Comparison of ENCODE assay signal across 18 cellular contexts in the genomic region with DNA sequence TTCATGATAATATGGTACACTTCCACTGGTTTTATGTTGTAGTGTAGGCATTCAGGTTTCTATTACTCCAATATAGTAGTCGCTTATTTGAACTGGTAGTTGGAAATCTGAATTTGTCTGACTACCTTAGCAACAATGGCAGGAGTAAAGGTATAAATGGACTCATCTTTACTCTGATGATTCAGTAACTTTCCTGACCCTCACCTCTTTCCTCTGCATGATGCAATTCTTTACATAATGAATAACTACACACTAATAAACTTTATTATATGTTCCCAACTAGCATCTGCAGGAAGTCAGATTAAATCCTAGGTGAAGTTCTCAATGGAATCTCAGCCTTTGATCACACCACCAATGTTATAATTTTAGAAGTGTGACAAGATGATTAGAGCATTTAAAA.
DNase-seq lines count a peak whose midpoint lies in the region; TF ChIP-seq lines count a peak whose summit lies in the region.
"Had no signal": no experiment of that assay in that cellular context is flagged by ENCODE, and none has a peak within 500 bp of the region (broad histone marks: within the 10 kb centered on the region; RNA-seq: fewer than 3 reads in every experiment).

No MANE protein-coding gene starts in this region.

- no peaks in the 10 kb centered on the region for H3K36me3 ChIP-seq in PC-9 (ENCODE audit: low read depth)
- no peaks in the 10 kb centered on the region for H3K36me3 ChIP-seq in esophagus squamous epithelium
- H3K36me3 ChIP-seq: BLaER1 treated with 17β-estradiol and CSF1 and Interleukin-3, amounts not matched to agents 10 nM and 100 nM; HAP-1 had no signal

- TF ChIP-seq CTCF in PC-9 (conservative IDR thresholded peaks at IDR 0.05), result no peak
- TF ChIP-seq CTCF in epithelial cell of esophagus (IDR thresholded peaks at IDR 0.05; ENCODE audit: insufficient read depth, low read depth, low read length, missing control alignments), result no peak
- no peak for TF ChIP-seq CTCF in esophagus squamous epithelium (IDR thresholded peaks at IDR 0.05)

- H3K27ac ChIP-seq in PC-9 (peak overlapping the region; percentile 23; the same call in 1 of the 2 replicates), esophagus squamous epithelium (no peak overlapping the region)
- H3K27ac ChIP-seq: BLaER1 treated with 17β-estradiol and CSF1 and Interleukin-3, amounts not matched to agents 10 nM and 100 nM; GM23248 had no signal

- H3K4me1 ChIP-seq in PC-9 (replicated peaks; ENCODE audit: insufficient read depth) (peaks cover 18% of the 10 kb centered on the region), esophagus squamous epithelium (peaks cover 0 to 10% (median 0%) of the 10 kb centered on the region in 3 donors)

- intact Hi-C loops in PC-9 (cut with micrococcal nuclease; ENCODE audit: unreplicated experiment) (no loop called here), esophagus squamous epithelium (cut with DNase I) (no loop called here)

- H3F3A ChIP-seq in PC-9 (ENCODE audit: insufficient read depth, low read depth), result no peaks in the 10 kb centered on the region

- no peak overlapping the region for H2AFZ ChIP-seq in PC-9
- H2AFZ ChIP-seq: GM23248 had no signal

- CTCF ChIA-PET in PC-9 (lab: Charles Lee), result no interaction called here

- H3K4me2 ChIP-seq in PC-9, result no peak overlapping the region
- H3K4me2 ChIP-seq: BLaER1 treated with 17β-estradiol and CSF1 and Interleukin-3, amounts not matched to agents 10 nM and 100 nM had no signal

- no peaks in the 10 kb centered on the region for H3K9me2 ChIP-seq in PC-9 (ENCODE audit: insufficient read depth)

- no peaks in the 10 kb centered on the region for H3K79me2 ChIP-seq in PC-9 (ENCODE audit: low read depth)

- H3K27me3 ChIP-seq in PC-9 (ENCODE audit: insufficient read depth, low read depth) (no peaks in the 10 kb centered on the region), esophagus squamous epithelium (no peaks in the 10 kb centered on the region)
- H3K27me3 ChIP-seq: BLaER1 treated with 17β-estradiol and CSF1 and Interleukin-3, amounts not matched to agents 10 nM and 100 nM had no signal

- no peaks in the 10 kb centered on the region for H4K20me1 ChIP-seq in PC-9 (ENCODE audit: insufficient read depth)
- H4K20me1 ChIP-seq: BLaER1 treated with 17β-estradiol and CSF1 and Interleukin-3, amounts not matched to agents 10 nM and 100 nM had no signal

- WGBS in esophagus squamous epithelium, 2 donors, result 100% methylated on average over 1 of the region's 1 CpG

- H3K4me3 ChIP-seq in PC-9 (no peak overlapping the region), epithelial cell of esophagus (ENCODE audit: low read length) (no peak overlapping the region), esophagus squamous epithelium (no peak overlapping the region)
- H3K4me3 ChIP-seq: BLaER1 treated with 17β-estradiol and CSF1 and Interleukin-3, amounts not matched to agents 10 nM and 100 nM; GM12878; GM23248; HAP-1 had no signal

- POLR2A ChIA-PET in PC-9 (lab: Charles Lee; ENCODE audit: unreplicated experiment), result no interaction called here

- H3K9me3 ChIP-seq in PC-9 (ENCODE audit: insufficient read depth, low read depth) (peaks cover 8% of the 10 kb centered on the region; the same call in 1 of the 2 replicates), esophagus squamous epithelium (no peaks in the 10 kb centered on the region)
- H3K9me3 ChIP-seq: HAP-1 had no signal

- BruUV-seq in PC-9 (replicated peaks; lab: Mats Ljungman, UMichigan), result no TSS peak

- no peak for TF ChIP-seq POLR2A in esophagus squamous epithelium (IDR thresholded peaks at IDR 0.05)

- DNase-seq in HPDE6-E6E7 (ENCODE audit: extremely low spot score), result peak; percentile 34
- DNase-seq in PC-9, result no peak
- peak; percentile 66 for DNase-seq in epithelial cell of esophagus (ENCODE audit: low read depth)
- peak; percentile 51 for DNase-seq in renal cortical epithelial cell (ENCODE audit: low read depth)
- DNase-seq in stimulated activated naive CD4-positive, alpha-beta T cell (lab: John Stamatoyannopoulos, UW), result no peak
- DNase-seq in esophagus squamous epithelium (lab: John Stamatoyannopoulos, UW), result no peak
- DNase-seq in stimulated activated CD4-positive, alpha-beta T cell treated with anti-CD3 and anti-CD28 coated beads, Interleukin-2, amount 100 ng/mL, for 48 hours, result no peak
- DNase-seq: Calu3; CD8-positive, alpha-beta T cell; GM23248; MM.1S; NCI-H1092 treated with DMSO at 0.1 percent for 48 hours; NCI-H1694; NCI-H82; SW 1271 had no signal

Comparison
In these comparisons a context has a peak if more than half of its experiments do, and no peak if none do; other contexts are left out.
1. DNase-seq: peak in HPDE6-E6E7 (single experiment), epithelial cell of esophagus (single experiment) and renal cortical epithelial cell (single experiment); none in PC-9 (0 of 2), stimulated activated naive CD4-positive, alpha-beta T cell (0 of 6), esophagus squamous epithelium (single experiment) and stimulated activated CD4-positive, alpha-beta T cell treated with anti-CD3 and anti-CD28 coated beads, Interleukin-2, amount 100 ng/mL, for 48 hours (0 of 2).